ENCODE assay signal across 16 cellular contexts in the genomic region with DNA sequence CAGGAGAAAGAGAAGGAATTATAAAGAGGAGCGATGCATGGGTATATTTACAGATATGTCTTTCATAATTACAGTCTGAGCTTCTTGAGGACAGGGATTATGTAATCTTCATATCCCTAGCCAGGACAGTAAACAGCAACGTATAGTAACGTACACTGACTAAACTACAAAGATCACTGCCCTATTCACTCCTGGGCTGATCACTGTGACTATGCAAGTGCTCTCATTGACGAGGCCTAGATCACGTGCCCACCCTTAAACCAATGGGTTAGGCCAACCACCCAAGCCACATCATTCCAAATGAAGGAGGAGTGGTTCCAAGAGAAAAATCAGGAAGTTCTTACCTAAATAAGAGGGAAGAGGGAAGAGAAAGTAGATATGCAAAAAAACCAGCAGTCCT. TPM values are rescaled to one million over a fixed set of nuclear protein-coding genes. Genes with fewer than 3 reads are reported as not detected.
DNase-seq lines count a peak whose midpoint lies in the region; ATAC-seq, FAIRE-seq and TF ChIP-seq lines count a peak whose summit lies in the region.
"Had no signal": no experiment of that assay in that cellular context is flagged by ENCODE, and none has a peak within 500 bp of the region (broad histone marks: within the 10 kb centered on the region; RNA-seq: fewer than 3 reads in every experiment).

No MANE protein-coding gene starts in this region.

- H4K20me1 ChIP-seq in GM23338 (replicated peaks; ENCODE audit: insufficient read depth) (no peaks in the 10 kb centered on the region), K562 (replicated peaks; ENCODE audit: control insufficient read depth, insufficient read depth, low read length) (no peaks in the 10 kb centered on the region)

- no peak for TF ChIP-seq EP300 in K562 (IDR thresholded peaks at IDR 0.05; ENCODE audit: low read length)

- no peak overlapping the region for H3K9ac ChIP-seq in K562 (ENCODE audit: insufficient read depth in 1 of 2, low read depth in 2 of 2, low read length in 2 of 2)

- TF ChIP-seq POLR2A in K562 (conservative IDR thresholded peaks at IDR 0.05) = no peak

- no peak overlapping the region for H3K4me3 Mint-ChIP-seq in GM23338
- H3K4me3 Mint-ChIP-seq in activated T-cell treated with anti-CD3 and anti-CD28 coated beads, Interleukin-2, amount 50 U/mL, for 24 hours = no peak overlapping the region
- H3K4me3 Mint-ChIP-seq: CD4-positive, CD25-positive, alpha-beta regulatory T cell had no signal

- no peak for TF ChIP-seq CTCF in GM23338 (conservative IDR thresholded peaks at IDR 0.05; ENCODE audit: low read depth in 2 of 2)
- TF ChIP-seq CTCF in LNCaP clone FGC (IDR thresholded peaks at IDR 0.05; ENCODE audit: control insufficient read depth, extremely low read depth, insufficient read depth) = no peak
- no peak for TF ChIP-seq CTCF in K562 (IDR thresholded peaks at IDR 0.05 in 2 of 3, conservative IDR thresholded peaks at IDR 0.05 in 1 of 3; ENCODE audit: insufficient read depth in 2 of 3, low read depth in 1 of 3, low read length in 3 of 3)
- TF ChIP-seq CTCF in lung (IDR thresholded peaks at IDR 0.05; ENCODE audit: control extremely low read depth, extremely low read depth) = no peak

- H3K27me3 Mint-ChIP-seq in GM23338 (ENCODE audit: insufficient read depth, low read depth, poor library complexity) = peaks cover 3% of the 10 kb centered on the region
- no peaks in the 10 kb centered on the region for H3K27me3 Mint-ChIP-seq in activated T-cell treated with anti-CD3 and anti-CD28 coated beads, Interleukin-2, amount 50 U/mL, for 24 hours
- H3K27me3 Mint-ChIP-seq: CD4-positive, CD25-positive, alpha-beta regulatory T cell had no signal

- no peaks in the 10 kb centered on the region for H3F3A ChIP-seq in GM23338 (replicated peaks; ENCODE audit: low read depth)

- peaks cover 19% of the 10 kb centered on the region for H3K4me1 Mint-ChIP-seq in GM23338
- H3K4me1 Mint-ChIP-seq in activated T-cell treated with anti-CD3 and anti-CD28 coated beads, Interleukin-2, amount 50 U/mL, for 24 hours (ENCODE audit: low read depth) = peaks cover 3% of the 10 kb centered on the region

- H3K27me3 ChIP-seq in GM23338 (ENCODE audit: insufficient read depth) (no peaks in the 10 kb centered on the region), K562 (ENCODE audit: control insufficient read depth in 2 of 2, insufficient read depth in 2 of 2, low read length in 2 of 2) (no peaks in the 10 kb centered on the region), lung (ENCODE audit: control insufficient read depth, insufficient read depth) (no peaks in the 10 kb centered on the region)
- H3K27me3 ChIP-seq: BE2C had no signal

- ATAC-seq in GM23338 (no peak), K562 (peak; percentile 80), lung (ENCODE audit: insufficient read depth, low FRiP score) (no peak)

- H3K9me3 Mint-ChIP-seq in GM23338 = no peaks in the 10 kb centered on the region; the same call in 2 of the 3 replicates
- no peaks in the 10 kb centered on the region for H3K9me3 Mint-ChIP-seq in activated T-cell treated with anti-CD3 and anti-CD28 coated beads, Interleukin-2, amount 50 U/mL, for 24 hours
- H3K9me3 Mint-ChIP-seq: CD4-positive, CD25-positive, alpha-beta regulatory T cell had no signal

- H3K27ac Mint-ChIP-seq in GM23338 = 0 out of 2 replicates have a peak overlapping the region, but pooled peaks have one; percentile 63
- no peak overlapping the region for H3K27ac Mint-ChIP-seq in activated T-cell treated with anti-CD3 and anti-CD28 coated beads, Interleukin-2, amount 50 U/mL, for 24 hours
- H3K27ac Mint-ChIP-seq: CD4-positive, CD25-positive, alpha-beta regulatory T cell had no signal

- H3K79me2 ChIP-seq in GM23338 (replicated peaks; ENCODE audit: insufficient read depth) (peaks cover 7% of the 10 kb centered on the region), K562 (ENCODE audit: control insufficient read depth, insufficient read depth, low read length) (no peaks in the 10 kb centered on the region)

- H3K36me3 Mint-ChIP-seq in GM23338 (ENCODE audit: low read depth) = no peaks in the 10 kb centered on the region
- no peaks in the 10 kb centered on the region for H3K36me3 Mint-ChIP-seq in activated T-cell treated with anti-CD3 and anti-CD28 coated beads, Interleukin-2, amount 50 U/mL, for 24 hours (ENCODE audit: low read depth)
- H3K36me3 Mint-ChIP-seq: CD4-positive, CD25-positive, alpha-beta regulatory T cell had no signal

- 43% methylated on average over 5 of the region's 5 CpGs for WGBS in K562 (ENCODE audit: insufficient coverage, low coverage, missing lambda C conversion rate)
- WGBS in lung, 2 donors = 80 to 82% methylated on average over 5 of the region's 5 CpGs

- H3K36me3 ChIP-seq in GM23338 (ENCODE audit: insufficient read depth) (no peaks in the 10 kb centered on the region), K562 (ENCODE audit: control insufficient read depth, insufficient read depth, low read length) (no peaks in the 10 kb centered on the region), lung (ENCODE audit: control insufficient read depth in 2 of 2, insufficient read depth in 2 of 2, low read length in 2 of 2) (no peaks in the 10 kb centered on the region)
- H3K36me3 ChIP-seq: BE2C, HAP-1 had no signal

- POLR2A ChIA-PET in K562 (lab: Yijun Ruan, JAX) = interaction anchor here (0.5 to 2.8 kb wide), 4 partner anchors 18 to 285 kb away, joined by 3 to 9 read pairs (median 3); a partner anchor contains a TSS

- FAIRE-seq in K562 (lab: Jason Lieb, UNC) = peak; percentile 26
- FAIRE-seq: A204.1, G401.6, GM12891 had no signal

- CTCF ChIA-PET in K562 (lab: Yijun Ruan, JAX; ENCODE audit: low intra/inter-chr PET ratio) = no interaction called here

- no peak for TF ChIP-seq RAD21 in K562 (CRISPR knock-in tag; conservative IDR thresholded peaks at IDR 0.05 in 1 of 2, IDR thresholded peaks at IDR 0.05 in 1 of 2)

- no peak overlapping the region for H3K4me3 ChIP-seq in GM23338
- no peak overlapping the region for H3K4me3 ChIP-seq in LNCaP clone FGC (ENCODE audit: low read depth, low read length)
- H3K4me3 ChIP-seq in K562 = no peak overlapping the region
- H3K4me3 ChIP-seq in lung = peak overlapping the region; percentile 24
- H3K4me3 ChIP-seq: HAP-1 had no signal

- no peak for DNase-seq in GM23338 (ENCODE audit: low spot score)
- DNase-seq in LNCaP clone FGC (ENCODE audit: low read depth) = peak; percentile 56
- DNase-seq in K562 (ENCODE audit: extremely low read depth in 1 of 4, low spot score in 3 of 4) = peak in 3 of 4 experiments; percentile 19 to 42 (median 32)
- DNase-seq in lung (ENCODE audit: low spot score) = no peak
- DNase-seq in epidermal melanocyte (ENCODE audit: insufficient read length, low spot score) = no peak
- DNase-seq in activated T-cell treated with anti-CD3 and anti-CD28 coated beads, Interleukin-2, amount 50 U/mL, for 24 hours = no peak
- DNase-seq in NCI-H446 treated with DMSO at 0.1 percent for 48 hours (lab: John Stamatoyannopoulos, UW) = no peak
- DNase-seq: ACHN; BE2C; C1 segment of cervical spinal cord; Calu3; CD4-positive, CD25-positive, alpha-beta regulatory T cell had no signal

- intact Hi-C loops in K562 (cut with micrococcal nuclease) = no loop called here

- in situ Hi-C loops in K562 (cut with MboI) = no loop called here

- BruUV-seq in K562 (replicated peaks; lab: Mats Ljungman, UMichigan) = no TSS peak

- H3K27ac ChIP-seq in GM23338 (ENCODE audit: low read depth) = no peak overlapping the region
- peak overlapping the region; percentile 27; the same call in 2 of the 3 replicates for H3K27ac ChIP-seq in K562 (ENCODE audit: extremely low read depth, low read depth, low read length)
- H3K27ac ChIP-seq in lung (ENCODE audit: low read depth in 1 of 2, low read length in 1 of 2) = no peak overlapping the region

- H2AFZ ChIP-seq in GM23338 (no peak overlapping the region), K562 (ENCODE audit: low read depth, low read length) (peak overlapping the region; percentile 66)

- no peaks in the 10 kb centered on the region for H3K9me3 ChIP-seq in K562 (replicated peaks; ENCODE audit: control insufficient read depth, insufficient read depth, low read depth, low read length)
- H3K9me3 ChIP-seq in lung (ENCODE audit: control insufficient read depth in 2 of 2, insufficient read depth in 1 of 2, low read length in 1 of 2) = no peaks in the 10 kb centered on the region
- H3K9me3 ChIP-seq: BE2C, HAP-1 had no signal

- peaks cover 7% of the 10 kb centered on the region; the same call in 1 of the 2 replicates for H3K9me2 ChIP-seq in GM23338 (ENCODE audit: insufficient read depth)

- H3K4me1 ChIP-seq in GM23338 (ENCODE audit: insufficient read depth) = peaks cover 15% of the 10 kb centered on the region; the same call in 1 of the 2 replicates
- H3K4me1 ChIP-seq in K562 (replicated peaks in 1 of 2; ENCODE audit: control insufficient read depth in 2 of 2, insufficient read depth in 2 of 2, low read length in 2 of 2) = peaks cover 7 to 11% of the 10 kb centered on the region in 2 experiments; a peak in 4 of 5 replicates
- peaks cover 3 to 18% of the 10 kb centered on the region in 2 donors for H3K4me1 ChIP-seq in lung (ENCODE audit: control insufficient read depth in 2 of 2, insufficient read depth in 2 of 2, low read length in 2 of 2)
- H3K4me1 ChIP-seq: BE2C, HAP-1 had no signal

- H3K9me1 ChIP-seq in K562 (ENCODE audit: control insufficient read depth, insufficient read depth, low read length) = no peaks in the 10 kb centered on the region

- no peak overlapping the region for H3K4me2 ChIP-seq in GM23338
- H3K4me2 ChIP-seq in K562 (ENCODE audit: insufficient read depth, low read length) = peak overlapping the region; percentile 11; the same call in 1 of the 2 replicates

RNA-seq across cellular contexts. Expression of a gene that starts 18.5 kb away (rescaled TPM):
- 8.0 and 8.6 TPM in 2 replicates for total RNA-seq in GM23338 (2014; rRNA removed; shearing (Covaris generic))
- polyA plus RNA-seq in GM23338 (2016; fragmentation: Nextera tagmentation; extraction: Ambion mirVana) (7.3 and 7.5 TPM in 2 replicates), K562 (2011; rRNA removed) (5.4 and 5.5 TPM in 2 replicates), K562 (2014; fragmentation: Illumina TruSeq; extraction: Trizol) (4.0 and 4.6 TPM in 2 replicates), K562 (2014; fragmentation: Nextera tagmentation; extraction: Ambion mirVana) (1 to 10 TPM; 1.4 to 2.2 TPM), K562 (2014; rRNA removed) (2.7 and 3.1 TPM in 2 replicates), lung (10 to 100 TPM in 1 of 2 donors, 1 to 10 TPM in 1; 9.1 to 20.1 TPM)
- 4.0 and 7.6 TPM in 2 replicates for total RNA-seq in K562 (2011; cell fraction: chromatin; rRNA removed; ENCODE audit: low replicate concordance)
- 2.3 and 3.6 TPM in 2 replicates for total RNA-seq in K562 (2011; cell fraction: nucleolus; rRNA removed)
- 6.5 and 7.6 TPM in 2 replicates for total RNA-seq in K562 (2011; cell fraction: nucleoplasm; rRNA removed)
- total RNA-seq in K562 (2014; rRNA removed) (3.3 and 4.3 TPM in 2 replicates), K562 (2014; rRNA removed; fragmentation: Illumina TruSeq; extraction: Trizol) (5.7 and 6.0 TPM in 2 replicates), K562 (2015; rRNA removed; fragmentation: Illumina TruSeq; extraction: Trizol) (6.7 and 7.7 TPM in 2 replicates), K562 (2021) (6.1 and 6.2 TPM in 2 replicates), lung (10 to 100 TPM; 14.0 to 36.7 TPM)
- polyA plus RNA-seq in K562 (2011; cell fraction: cytosol; rRNA removed) = 1.8 and 3.9 TPM in 2 replicates
- 2.7 and 4.7 TPM in 2 replicates for polyA plus RNA-seq in K562 (2011; cell fraction: nucleus; rRNA removed)
- polyA plus RNA-seq in K562 (2012) = 2.0 and 3.8 TPM in 2 replicates
- 8.1 and 13.0 TPM in 2 replicates for polyA minus RNA-seq in K562 (2011; rRNA and poly(A)+ RNA removed)
- polyA minus RNA-seq in K562 (2011; cell fraction: cytosol; rRNA and poly(A)+ RNA removed) = 3.2 and 3.5 TPM in 2 replicates
- polyA minus RNA-seq in K562 (2011; cell fraction: nucleus; rRNA and poly(A)+ RNA removed) = 1.6 and 4.8 TPM in 2 replicates

Comparison
In these comparisons a context has a peak if more than half of its experiments do, and no peak if none do; other contexts are left out.
1. DNase-seq: peak in LNCaP clone FGC (single experiment) and K562 (3 of 4); none in GM23338 (single experiment), lung (single experiment), epidermal melanocyte (single experiment), activated T-cell treated with anti-CD3 and anti-CD28 coated beads, Interleukin-2, amount 50 U/mL, for 24 hours (single experiment) and NCI-H446 treated with DMSO at 0.1 percent for 48 hours (single experiment).